1 cellular context compared by ENCODE assay signal in genomic region chr6:169577236-169577635, GRCh38.
TF ChIP-seq lines count a peak whose summit lies in the region.

No MANE protein-coding gene starts in this region.

TF ChIP-seq in GM23338, 12 proteins besides CTCF, POLR2A, EP300 and RAD21 (continued from another document):
- no peak for TF ChIP-seq ZNF462 (CRISPR knock-in tag; IDR thresholded peaks at IDR 0.05)
- no peak for TF ChIP-seq EZH2phosphoT487 (IDR thresholded peaks at IDR 0.05; ENCODE audit: unreplicated experiment)
- TF ChIP-seq ZNF331 (CRISPR knock-in tag; IDR thresholded peaks at IDR 0.05; ENCODE audit: low read depth), result no peak
- TF ChIP-seq CREB1 (CRISPR knock-in tag; IDR thresholded peaks at IDR 0.05; ENCODE audit: low read depth), result no peak
- TF ChIP-seq ZNF114 (CRISPR knock-in tag; IDR thresholded peaks at IDR 0.05), result no peak
- TF ChIP-seq, protein P1, sequence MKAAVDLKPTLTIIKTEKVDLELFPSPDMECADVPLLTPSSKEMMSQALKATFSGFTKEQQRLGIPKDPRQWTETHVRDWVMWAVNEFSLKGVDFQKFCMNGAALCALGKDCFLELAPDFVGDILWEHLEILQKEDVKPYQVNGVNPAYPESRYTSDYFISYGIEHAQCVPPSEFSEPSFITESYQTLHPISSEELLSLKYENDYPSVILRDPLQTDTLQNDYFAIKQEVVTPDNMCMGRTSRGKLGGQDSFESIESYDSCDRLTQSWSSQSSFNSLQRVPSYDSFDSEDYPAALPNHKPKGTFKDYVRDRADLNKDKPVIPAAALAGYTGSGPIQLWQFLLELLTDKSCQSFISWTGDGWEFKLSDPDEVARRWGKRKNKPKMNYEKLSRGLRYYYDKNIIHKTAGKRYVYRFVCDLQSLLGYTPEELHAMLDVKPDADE (IDR thresholded peaks at IDR 0.05), result no peak
- no peak for TF ChIP-seq EZH2 (IDR thresholded peaks at IDR 0.05; ENCODE audit: low read depth, unreplicated experiment)
- TF ChIP-seq NANOG (IDR thresholded peaks at IDR 0.05; ENCODE audit: borderline replicate concordance), result no peak
- no peak for TF ChIP-seq STAT1 (IDR thresholded peaks at IDR 0.05; ENCODE audit: unreplicated experiment)
